26 cellular contexts compared by ENCODE assay signal in the genomic region with DNA sequence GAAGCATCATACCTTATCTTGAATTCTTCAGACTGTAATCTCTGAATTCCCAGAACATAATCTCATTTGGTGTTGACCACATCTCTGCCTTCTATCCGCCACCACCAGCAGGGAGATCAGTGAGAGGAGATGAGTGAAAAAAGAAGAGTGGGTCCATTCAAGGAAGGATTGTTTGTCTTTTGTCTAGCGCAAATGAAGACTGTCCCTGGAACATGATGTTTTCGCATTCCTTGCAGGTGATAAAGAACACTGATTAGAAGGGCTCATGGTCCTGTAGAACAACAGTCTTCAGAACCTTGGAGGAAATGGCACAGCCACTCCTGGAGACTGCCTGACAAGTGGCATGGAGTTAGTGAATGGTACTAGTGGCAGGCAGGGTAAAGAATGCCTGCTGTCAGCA.
"Had no signal": no experiment of that assay in that cellular context is flagged by ENCODE, and none has a peak within 500 bp of the region (broad histone marks: within the 10 kb centered on the region; RNA-seq: fewer than 3 reads in every experiment).

No MANE protein-coding gene starts in this region.

- H3K27me3 ChIP-seq: ascending aorta, breast epithelium had no signal

- H3K4me1 Mint-ChIP-seq: activated CD4-positive, alpha-beta T cell treated with anti-CD3 and anti-CD28 coated beads for 36 hours; activated CD4-positive, alpha-beta T cell treated with anti-CD3 and anti-CD28 coated beads, Interleukin-2, amount 10 ng/mL, durations not matched to agents 24 days and 14 days; activated naive CD4-positive, alpha-beta T cell treated with anti-CD3 and anti-CD28 coated beads, Interleukin-2, amount 10 ng/mL, durations not matched to agents 7 days and 5 days; activated naive CD8-positive, alpha-beta T cell treated with anti-CD3 and anti-CD28 coated beads, Interleukin-2, amount 10 ng/mL, durations not matched to agents 7 days and 5 days; central memory CD8-positive, alpha-beta T cell had no signal

- H3K4me3 Mint-ChIP-seq: activated CD4-positive, alpha-beta memory T cell treated with anti-CD3 and anti-CD28 coated beads for 36 hours; activated CD4-positive, alpha-beta T cell treated with anti-CD3 and anti-CD28 coated beads for 36 hours; activated CD4-positive, alpha-beta T cell treated with anti-CD3 and anti-CD28 coated beads, Interleukin-2, amount 10 ng/mL, durations not matched to agents 24 days and 14 days; activated naive CD4-positive, alpha-beta T cell treated with anti-CD3 and anti-CD28 coated beads, Interleukin-2, amount 10 ng/mL, durations not matched to agents 7 days and 5 days; activated naive CD8-positive, alpha-beta T cell treated with anti-CD3 and anti-CD28 coated beads, Interleukin-2, amount 10 ng/mL, durations not matched to agents 7 days and 5 days; activated T-cell treated with anti-CD3 and anti-CD28 coated beads, Interleukin-2, amount 50 U/mL, for 24 hours; activated T-cell treated with anti-CD3 and anti-CD28 coated beads, Interleukin-2, amount 50 U/mL, for 72 hours; brain; central memory CD8-positive, alpha-beta T cell; dendritic cell treated with granulocyte-macrophage colony-stimulating factor and Interleukin-4, amounts not matched to agents 40 ng/mL and 50 ng/mL, for 4 days had no signal

- H3K27ac Mint-ChIP-seq: activated CD4-positive, alpha-beta memory T cell treated with anti-CD3 and anti-CD28 coated beads for 36 hours; activated CD4-positive, alpha-beta T cell treated with anti-CD3 and anti-CD28 coated beads for 36 hours; activated CD4-positive, alpha-beta T cell treated with anti-CD3 and anti-CD28 coated beads, Interleukin-2, amount 10 ng/mL, durations not matched to agents 24 days and 14 days; activated naive CD4-positive, alpha-beta T cell treated with anti-CD3 and anti-CD28 coated beads, Interleukin-2, amount 10 ng/mL, durations not matched to agents 7 days and 5 days; activated naive CD4-positive, alpha-beta T cell treated with anti-CD3 and anti-CD28 coated beads, Interleukin-2, amount 50 U/mL, for 72 hours; activated naive CD8-positive, alpha-beta T cell treated with anti-CD3 and anti-CD28 coated beads, Interleukin-2, amount 10 ng/mL, durations not matched to agents 7 days and 5 days; activated T-cell treated with anti-CD3 and anti-CD28 coated beads, Interleukin-2, amount 50 U/mL, for 24 hours; activated T-cell treated with anti-CD3 and anti-CD28 coated beads, Interleukin-2, amount 50 U/mL, for 72 hours; brain; dendritic cell treated with granulocyte-macrophage colony-stimulating factor and Interleukin-4, amounts not matched to agents 40 ng/mL and 50 ng/mL, for 4 days had no signal

- H3K36me3 ChIP-seq: ascending aorta had no signal

- FAIRE-seq: frontal cortex had no signal

- DNase-seq: activated CD4-positive, alpha-beta memory T cell treated with anti-CD3 and anti-CD28 coated beads for 36 hours; activated CD4-positive, alpha-beta T cell treated with anti-CD3 and anti-CD28 coated beads for 36 hours; activated CD4-positive, alpha-beta T cell treated with anti-CD3 and anti-CD28 coated beads, Interleukin-2, amount 10 ng/mL, durations not matched to agents 24 days and 14 days; activated CD4-positive, CD25-positive, alpha-beta regulatory T cell; activated CD4-positive, CD25-positive, alpha-beta regulatory T cell treated with anti-CD3 and anti-CD28 coated beads, Interleukin-2, amount 50 U/mL, for 72 hours; activated CD8-positive, alpha-beta memory T cell treated with anti-CD3 and anti-CD28 coated beads, Interleukin-2, amount 50 U/mL, for 48 hours; activated gamma-delta T cell; activated naive CD4-positive, alpha-beta T cell; activated naive CD4-positive, alpha-beta T cell treated with anti-CD3 and anti-CD28 coated beads, Interleukin-2, amount 10 ng/mL, durations not matched to agents 7 days and 5 days; activated naive CD8-positive, alpha-beta T cell treated with anti-CD3 and anti-CD28 coated beads, Interleukin-2, amount 10 ng/mL, durations not matched to agents 7 days and 5 days; activated T-cell treated with anti-CD3 and anti-CD28 coated beads for 4 hours; activated T-cell treated with anti-CD3 and anti-CD28 coated beads, Interleukin-2, amount 50 U/mL, for 24 hours; activated T-cell treated with anti-CD3 and anti-CD28 coated beads, Interleukin-2, amount 50 U/mL, for 72 hours; effector CD4-positive, alpha-beta T cell; foreskin fibroblast; glutamatergic neuron; T-helper 2 cell had no signal

- H3K4me1 ChIP-seq: ascending aorta, breast epithelium had no signal

- H3K9me3 Mint-ChIP-seq: activated CD4-positive, alpha-beta memory T cell treated with anti-CD3 and anti-CD28 coated beads for 36 hours; activated naive CD8-positive, alpha-beta T cell treated with anti-CD3 and anti-CD28 coated beads, Interleukin-2, amount 10 ng/mL, durations not matched to agents 7 days and 5 days; brain had no signal

- ATAC-seq: activated CD4-positive, alpha-beta T cell treated with anti-CD3 and anti-CD28 coated beads for 36 hours; activated naive CD4-positive, alpha-beta T cell treated with anti-CD3 and anti-CD28 coated beads, Interleukin-2, amount 50 U/mL, for 72 hours; activated T-cell treated with anti-CD3 and anti-CD28 coated beads, Interleukin-2, amount 50 U/mL, for 72 hours; esophagus mucosa had no signal

- H3K4me3 ChIP-seq: ascending aorta, breast epithelium, coronary artery had no signal

- H3K27ac ChIP-seq: ascending aorta, breast epithelium, coronary artery had no signal

- H3K9me3 ChIP-seq: ascending aorta, breast epithelium had no signal

- H3K27me3 Mint-ChIP-seq: activated CD4-positive, alpha-beta memory T cell treated with anti-CD3 and anti-CD28 coated beads for 36 hours; activated CD4-positive, alpha-beta T cell treated with anti-CD3 and anti-CD28 coated beads for 36 hours; activated CD4-positive, alpha-beta T cell treated with anti-CD3 and anti-CD28 coated beads, Interleukin-2, amount 10 ng/mL, durations not matched to agents 24 days and 14 days; activated naive CD4-positive, alpha-beta T cell treated with anti-CD3 and anti-CD28 coated beads, Interleukin-2, amount 10 ng/mL, durations not matched to agents 7 days and 5 days; activated naive CD8-positive, alpha-beta T cell treated with anti-CD3 and anti-CD28 coated beads, Interleukin-2, amount 10 ng/mL, durations not matched to agents 7 days and 5 days; activated T-cell treated with anti-CD3 and anti-CD28 coated beads, Interleukin-2, amount 50 U/mL, for 24 hours; central memory CD8-positive, alpha-beta T cell; dendritic cell treated with granulocyte-macrophage colony-stimulating factor and Interleukin-4, amounts not matched to agents 40 ng/mL and 50 ng/mL, for 4 days had no signal

- H3K36me3 Mint-ChIP-seq: activated CD4-positive, alpha-beta memory T cell treated with anti-CD3 and anti-CD28 coated beads for 36 hours; activated naive CD4-positive, alpha-beta T cell treated with anti-CD3 and anti-CD28 coated beads, Interleukin-2, amount 10 ng/mL, durations not matched to agents 7 days and 5 days; activated naive CD4-positive, alpha-beta T cell treated with anti-CD3 and anti-CD28 coated beads, Interleukin-2, amount 50 U/mL, for 72 hours; activated naive CD8-positive, alpha-beta T cell treated with anti-CD3 and anti-CD28 coated beads, Interleukin-2, amount 10 ng/mL, durations not matched to agents 7 days and 5 days; brain had no signal
